ENCODE assay signal across 26 cellular contexts in genomic region chr19:39152066-39152465, GRCh38. TPM values are rescaled to one million over a fixed set of nuclear protein-coding genes. Genes with fewer than 3 reads are reported as not detected.
"Had no signal": no experiment of that assay in that cellular context is flagged by ENCODE, and none has a peak within 500 bp of the region (broad histone marks: within the 10 kb centered on the region; RNA-seq: fewer than 3 reads in every experiment).

No MANE protein-coding gene starts in this region.

- H3K27me3 ChIP-seq: brain microvascular endothelial cell, Peyer's patch had no signal

- H3K4me3 ChIP-seq: Peyer's patch had no signal

- ATAC-seq: activated T-cell treated with anti-CD3 and anti-CD28 coated beads, Interleukin-2, amount 50 U/mL, for 4 hours had no signal

- H3K27ac Mint-ChIP-seq: activated CD4-positive, alpha-beta memory T cell treated with anti-CD3 and anti-CD28 coated beads for 36 hours; activated CD4-positive, alpha-beta T cell treated with anti-CD3 and anti-CD28 coated beads, Interleukin-2, amount 10 ng/mL, durations not matched to agents 7 days and 5 days; activated naive CD4-positive, alpha-beta T cell treated with anti-CD3 and anti-CD28 coated beads for 36 hours; activated naive CD8-positive, alpha-beta T cell; T-helper 1 cell treated with Interleukin-12 subunit alpha and Interleukin-12 subunit beta and Interleukin-4 antibody, amounts not matched to agents 30 μg/mL and 1 μg/mL, for 36 hours had no signal

- DNase-seq: activated CD4-positive, alpha-beta memory T cell treated with anti-CD3 and anti-CD28 coated beads for 36 hours; activated CD4-positive, alpha-beta T cell treated with anti-CD3 and anti-CD28 coated beads, Interleukin-2, amount 10 ng/mL, durations not matched to agents 7 days and 5 days; activated CD4-positive, CD25-positive, alpha-beta regulatory T cell; activated CD8-positive, alpha-beta memory T cell treated with anti-CD3 and anti-CD28 coated beads for 24 hours; activated effector memory CD4-positive, alpha-beta T cell treated with anti-CD3 and anti-CD28 coated beads, Interleukin-2, amount 50 U/mL, for 16 hours; activated naive CD4-positive, alpha-beta T cell treated with anti-CD3 and anti-CD28 coated beads for 36 hours; activated T-cell treated with anti-CD3 and anti-CD28 coated beads, Interleukin-2, amount 50 U/mL, for 4 hours; brain microvascular endothelial cell; caudate nucleus; KG1; NCI-H1092; NCI-H1417; NCI-H1930; NCI-H2171; NCI-H2227 treated with DMSO at 0.1 percent for 48 hours; NCI-H446 treated with DMSO at 0.1 percent for 48 hours; NCI-H524 treated with DMSO at 0.1 percent for 48 hours; NCI-H82; Peyer's patch; SHP77 treated with DMSO at 0.1 percent for 48 hours had no signal

- H3K9me3 ChIP-seq: Peyer's patch had no signal

- H3K4me3 Mint-ChIP-seq: activated CD4-positive, alpha-beta memory T cell treated with anti-CD3 and anti-CD28 coated beads for 36 hours; activated CD4-positive, alpha-beta T cell treated with anti-CD3 and anti-CD28 coated beads, Interleukin-2, amount 10 ng/mL, durations not matched to agents 7 days and 5 days; activated naive CD4-positive, alpha-beta T cell treated with anti-CD3 and anti-CD28 coated beads for 36 hours; activated naive CD8-positive, alpha-beta T cell; activated T-cell treated with anti-CD3 and anti-CD28 coated beads, Interleukin-2, amount 50 U/mL, for 4 hours; T-helper 1 cell treated with Interleukin-12 subunit alpha and Interleukin-12 subunit beta and Interleukin-4 antibody, amounts not matched to agents 30 μg/mL and 1 μg/mL, for 36 hours had no signal

- H3K36me3 ChIP-seq: brain microvascular endothelial cell had no signal

- H3K27me3 Mint-ChIP-seq: activated CD4-positive, alpha-beta memory T cell treated with anti-CD3 and anti-CD28 coated beads for 36 hours; activated CD4-positive, alpha-beta T cell treated with anti-CD3 and anti-CD28 coated beads, Interleukin-2, amount 10 ng/mL, durations not matched to agents 7 days and 5 days; activated naive CD8-positive, alpha-beta T cell had no signal

- H3K27ac ChIP-seq: brain microvascular endothelial cell, Peyer's patch had no signal

- H3K9me3 Mint-ChIP-seq: activated CD4-positive, alpha-beta memory T cell treated with anti-CD3 and anti-CD28 coated beads for 36 hours; activated CD4-positive, alpha-beta T cell treated with anti-CD3 and anti-CD28 coated beads, Interleukin-2, amount 10 ng/mL, durations not matched to agents 7 days and 5 days; activated naive CD4-positive, alpha-beta T cell treated with anti-CD3 and anti-CD28 coated beads for 36 hours; activated T-cell treated with anti-CD3 and anti-CD28 coated beads, Interleukin-2, amount 50 U/mL, for 4 hours; T-helper 1 cell treated with Interleukin-12 subunit alpha and Interleukin-12 subunit beta and Interleukin-4 antibody, amounts not matched to agents 30 μg/mL and 1 μg/mL, for 36 hours had no signal

RNA-seq across cellular contexts. Expression of gene NCCRP1, which starts 44.7 kb away (rescaled TPM):
- total RNA-seq: activated CD4-positive, alpha-beta memory T cell treated with anti-CD3 and anti-CD28 coated beads for 36 hours; activated CD4-positive, alpha-beta T cell treated with anti-CD3 and anti-CD28 coated beads, Interleukin-2, amount 10 ng/mL, durations not matched to agents 7 days and 5 days; activated naive CD4-positive, alpha-beta T cell treated with anti-CD3 and anti-CD28 coated beads for 36 hours; activated T-cell treated with anti-CD3 and anti-CD28 coated beads, Interleukin-2, amount 50 U/mL, for 4 hours; cerebellum; LHCN-M2; M059J had no signal

RNA-seq across cellular contexts. Expression of gene SYCN, which starts 52.0 kb away (rescaled TPM):
- total RNA-seq: activated CD4-positive, alpha-beta memory T cell treated with anti-CD3 and anti-CD28 coated beads for 36 hours; activated CD4-positive, alpha-beta T cell treated with anti-CD3 and anti-CD28 coated beads, Interleukin-2, amount 10 ng/mL, durations not matched to agents 7 days and 5 days; activated naive CD4-positive, alpha-beta T cell treated with anti-CD3 and anti-CD28 coated beads for 36 hours; cerebellum; LHCN-M2; M059J; Peyer's patch; SK-MEL-5 had no signal
